Comparison of ENCODE assay signal across 1 cellular context in the genomic region with DNA sequence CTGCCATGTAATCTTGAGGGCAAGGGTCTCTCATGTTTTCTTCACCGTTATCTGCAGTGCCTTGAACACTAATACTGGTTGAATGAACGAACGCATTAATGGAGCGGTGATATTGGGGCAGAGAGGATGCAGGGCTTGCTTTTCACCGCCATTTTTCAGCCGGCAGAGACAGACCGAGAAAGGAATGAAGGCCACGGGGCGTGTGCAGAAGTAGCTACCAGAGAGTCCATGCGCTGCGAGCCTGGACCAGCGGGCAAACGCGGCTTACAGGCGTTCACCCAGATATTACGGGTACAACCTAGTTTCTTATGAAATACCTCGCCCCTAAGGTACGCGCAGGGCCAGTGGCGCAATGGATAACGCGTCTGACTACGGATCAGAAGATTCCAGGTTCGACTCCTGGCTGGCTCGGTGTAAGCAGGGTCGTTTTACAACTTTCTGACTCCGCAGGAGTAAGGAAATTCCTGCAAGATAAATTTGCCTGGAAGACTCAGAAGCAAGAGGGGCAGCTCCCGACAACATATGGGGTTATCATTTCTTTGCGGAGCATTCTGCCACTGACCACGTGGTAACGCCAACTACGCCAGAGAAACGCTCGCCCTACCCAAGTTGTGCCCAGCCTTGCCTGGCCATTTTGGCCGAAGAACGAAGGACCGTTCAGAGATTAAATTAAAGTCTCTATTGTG.
TF ChIP-seq lines count a peak whose summit lies in the region.

No MANE protein-coding gene starts in this region.

TF ChIP-seq in GM12878, 131 proteins besides CTCF, POLR2A, EP300 and RAD21 (continues in another document):
- no peak for TF ChIP-seq YBX1 (IDR thresholded peaks at IDR 0.05)
- TF ChIP-seq, protein P1, sequence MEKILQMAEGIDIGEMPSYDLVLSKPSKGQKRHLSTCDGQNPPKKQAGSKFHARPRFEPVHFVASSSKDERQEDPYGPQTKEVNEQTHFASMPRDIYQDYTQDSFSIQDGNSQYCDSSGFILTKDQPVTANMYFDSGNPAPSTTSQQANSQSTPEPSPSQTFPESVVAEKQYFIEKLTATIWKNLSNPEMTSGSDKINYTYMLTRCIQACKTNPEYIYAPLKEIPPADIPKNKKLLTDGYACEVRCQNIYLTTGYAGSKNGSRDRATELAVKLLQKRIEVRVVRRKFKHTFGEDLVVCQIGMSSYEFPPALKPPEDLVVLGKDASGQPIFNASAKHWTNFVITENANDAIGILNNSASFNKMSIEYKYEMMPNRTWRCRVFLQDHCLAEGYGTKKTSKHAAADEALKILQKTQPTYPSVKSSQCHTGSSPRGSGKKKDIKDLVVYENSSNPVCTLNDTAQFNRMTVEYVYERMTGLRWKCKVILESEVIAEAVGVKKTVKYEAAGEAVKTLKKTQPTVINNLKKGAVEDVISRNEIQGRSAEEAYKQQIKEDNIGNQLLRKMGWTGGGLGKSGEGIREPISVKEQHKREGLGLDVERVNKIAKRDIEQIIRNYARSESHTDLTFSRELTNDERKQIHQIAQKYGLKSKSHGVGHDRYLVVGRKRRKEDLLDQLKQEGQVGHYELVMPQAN (conservative IDR thresholded peaks at IDR 0.05) = peak; percentile 74
- TF ChIP-seq ZNF24 (IDR thresholded peaks at IDR 0.05) = peak; percentile 99
- no peak for TF ChIP-seq SUPT20H (IDR thresholded peaks at IDR 0.05; ENCODE audit: borderline replicate concordance, control insufficient read depth, low read depth, low read length)
- TF ChIP-seq JUNB (IDR thresholded peaks at IDR 0.05) = no peak
- TF ChIP-seq, protein P2, sequence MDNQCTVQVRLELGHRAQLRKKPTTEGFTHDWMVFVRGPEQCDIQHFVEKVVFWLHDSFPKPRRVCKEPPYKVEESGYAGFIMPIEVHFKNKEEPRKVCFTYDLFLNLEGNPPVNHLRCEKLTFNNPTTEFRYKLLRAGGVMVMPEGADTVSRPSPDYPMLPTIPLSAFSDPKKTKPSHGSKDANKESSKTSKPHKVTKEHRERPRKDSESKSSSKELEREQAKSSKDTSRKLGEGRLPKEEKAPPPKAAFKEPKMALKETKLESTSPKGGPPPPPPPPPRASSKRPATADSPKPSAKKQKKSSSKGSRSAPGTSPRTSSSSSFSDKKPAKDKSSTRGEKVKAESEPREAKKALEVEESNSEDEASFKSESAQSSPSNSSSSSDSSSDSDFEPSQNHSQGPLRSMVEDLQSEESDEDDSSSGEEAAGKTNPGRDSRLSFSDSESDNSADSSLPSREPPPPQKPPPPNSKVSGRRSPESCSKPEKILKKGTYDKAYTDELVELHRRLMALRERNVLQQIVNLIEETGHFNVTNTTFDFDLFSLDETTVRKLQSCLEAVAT (IDR thresholded peaks at IDR 0.05) = no peak
- peak; percentile 50 for TF ChIP-seq NR2F1 (conservative IDR thresholded peaks at IDR 0.05)
- TF ChIP-seq, protein P3, sequence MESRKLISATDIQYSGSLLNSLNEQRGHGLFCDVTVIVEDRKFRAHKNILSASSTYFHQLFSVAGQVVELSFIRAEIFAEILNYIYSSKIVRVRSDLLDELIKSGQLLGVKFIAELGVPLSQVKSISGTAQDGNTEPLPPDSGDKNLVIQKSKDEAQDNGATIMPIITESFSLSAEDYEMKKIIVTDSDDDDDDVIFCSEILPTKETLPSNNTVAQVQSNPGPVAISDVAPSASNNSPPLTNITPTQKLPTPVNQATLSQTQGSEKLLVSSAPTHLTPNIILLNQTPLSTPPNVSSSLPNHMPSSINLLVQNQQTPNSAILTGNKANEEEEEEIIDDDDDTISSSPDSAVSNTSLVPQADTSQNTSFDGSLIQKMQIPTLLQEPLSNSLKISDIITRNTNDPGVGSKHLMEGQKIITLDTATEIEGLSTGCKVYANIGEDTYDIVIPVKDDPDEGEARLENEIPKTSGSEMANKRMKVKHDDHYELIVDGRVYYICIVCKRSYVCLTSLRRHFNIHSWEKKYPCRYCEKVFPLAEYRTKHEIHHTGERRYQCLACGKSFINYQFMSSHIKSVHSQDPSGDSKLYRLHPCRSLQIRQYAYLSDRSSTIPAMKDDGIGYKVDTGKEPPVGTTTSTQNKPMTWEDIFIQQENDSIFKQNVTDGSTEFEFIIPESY (IDR thresholded peaks at IDR 0.05) = no peak
- TF ChIP-seq E4F1 (IDR thresholded peaks at IDR 0.05; ENCODE audit: borderline replicate concordance, partially characterized antibody) = no peak
- no peak for TF ChIP-seq NFYA (IDR thresholded peaks at IDR 0.05; ENCODE audit: borderline replicate concordance, low read depth, low read length)
- TF ChIP-seq, protein P4, sequence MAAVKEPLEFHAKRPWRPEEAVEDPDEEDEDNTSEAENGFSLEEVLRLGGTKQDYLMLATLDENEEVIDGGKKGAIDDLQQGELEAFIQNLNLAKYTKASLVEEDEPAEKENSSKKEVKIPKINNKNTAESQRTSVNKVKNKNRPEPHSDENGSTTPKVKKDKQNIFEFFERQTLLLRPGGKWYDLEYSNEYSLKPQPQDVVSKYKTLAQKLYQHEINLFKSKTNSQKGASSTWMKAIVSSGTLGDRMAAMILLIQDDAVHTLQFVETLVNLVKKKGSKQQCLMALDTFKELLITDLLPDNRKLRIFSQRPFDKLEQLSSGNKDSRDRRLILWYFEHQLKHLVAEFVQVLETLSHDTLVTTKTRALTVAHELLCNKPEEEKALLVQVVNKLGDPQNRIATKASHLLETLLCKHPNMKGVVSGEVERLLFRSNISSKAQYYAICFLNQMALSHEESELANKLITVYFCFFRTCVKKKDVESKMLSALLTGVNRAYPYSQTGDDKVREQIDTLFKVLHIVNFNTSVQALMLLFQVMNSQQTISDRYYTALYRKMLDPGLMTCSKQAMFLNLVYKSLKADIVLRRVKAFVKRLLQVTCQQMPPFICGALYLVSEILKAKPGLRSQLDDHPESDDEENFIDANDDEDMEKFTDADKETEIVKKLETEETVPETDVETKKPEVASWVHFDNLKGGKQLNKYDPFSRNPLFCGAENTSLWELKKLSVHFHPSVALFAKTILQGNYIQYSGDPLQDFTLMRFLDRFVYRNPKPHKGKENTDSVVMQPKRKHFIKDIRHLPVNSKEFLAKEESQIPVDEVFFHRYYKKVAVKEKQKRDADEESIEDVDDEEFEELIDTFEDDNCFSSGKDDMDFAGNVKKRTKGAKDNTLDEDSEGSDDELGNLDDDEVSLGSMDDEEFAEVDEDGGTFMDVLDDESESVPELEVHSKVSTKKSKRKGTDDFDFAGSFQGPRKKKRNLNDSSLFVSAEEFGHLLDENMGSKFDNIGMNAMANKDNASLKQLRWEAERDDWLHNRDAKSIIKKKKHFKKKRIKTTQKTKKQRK (IDR thresholded peaks at IDR 0.05; ENCODE audit: low read depth, low read length) = no peak
- TF ChIP-seq GABPA (IDR thresholded peaks at IDR 0.05; ENCODE audit: low read depth) = peak; percentile 44; the same call in 1 of the 2 replicates
- TF ChIP-seq CEBPB (IDR thresholded peaks at IDR 0.05; ENCODE audit: borderline replicate concordance in 1 of 2, low read depth in 2 of 2, low read length in 2 of 2) = peak in 1 of 2 experiments; percentile 62; a peak in 1 of 4 replicates
- TF ChIP-seq ZBTB40 (IDR thresholded peaks at IDR 0.05; ENCODE audit: borderline replicate concordance) = peak; percentile 66
- peak; percentile 80 for TF ChIP-seq CREM (IDR thresholded peaks at IDR 0.05; ENCODE audit: low read depth)
- no peak for TF ChIP-seq EZH2 (IDR thresholded peaks at IDR 0.05; ENCODE audit: borderline replicate concordance, control insufficient read depth, low read depth, low read length)
- peak; percentile 7 for TF ChIP-seq SIX5 (IDR thresholded peaks at IDR 0.05; ENCODE audit: low read depth, low read length, severe bottlenecking)
- TF ChIP-seq ZNF687 (IDR thresholded peaks at IDR 0.05) = peak; percentile 36; the same call in 1 of the 2 replicates
- peak in 1 of 2 experiments; percentile 22; a peak in 1 of 4 replicates for TF ChIP-seq BHLHE40 (IDR thresholded peaks at IDR 0.05; ENCODE audit: borderline replicate concordance in 1 of 2, low read depth in 2 of 2, low read length in 1 of 2)
- TF ChIP-seq IRF4 (IDR thresholded peaks at IDR 0.05; ENCODE audit: low read depth, low read length) = peak; percentile 37; the same call in 1 of the 2 replicates
- peak; percentile 69; the same call in 1 of the 2 replicates for TF ChIP-seq ZNF207 (IDR thresholded peaks at IDR 0.05; ENCODE audit: borderline replicate concordance)
- TF ChIP-seq MYB (IDR thresholded peaks at IDR 0.05; ENCODE audit: borderline replicate concordance, low read depth, low read length) = no peak
- TF ChIP-seq RAD51 (IDR thresholded peaks at IDR 0.05) = peak; percentile 94
